ENCODE assay signal across 8 cellular contexts in genomic region chr2:105790467-105791118, GRCh38. TPM values are rescaled to one million over a fixed set of nuclear protein-coding genes. Genes with fewer than 3 reads are reported as not detected.
DNase-seq lines count a peak whose midpoint lies in the region; ATAC-seq lines count a peak whose summit lies in the region.

No MANE protein-coding gene starts in this region.

- no peaks in the 10 kb centered on the region for H3K36me3 Mint-ChIP-seq in T-helper 17 cell (ENCODE audit: low read depth)

- intact Hi-C loops in left colon (cut with DNase I, micrococcal nuclease), result no loop called here

- ATAC-seq in GM18517 (IDR thresholded peaks at IDR 0.05; ENCODE audit: unreplicated experiment), result peak; percentile 19
- ATAC-seq in HG02678 (IDR thresholded peaks at IDR 0.05; ENCODE audit: unreplicated experiment), result peak; percentile 10
- ATAC-seq in T-helper 17 cell, result peak; percentile 43
- ATAC-seq in left colon, result peak; percentile 95
- no peak for ATAC-seq in HG02623 (IDR thresholded peaks at IDR 0.05; ENCODE audit: unreplicated experiment)

- H3K4me3 Mint-ChIP-seq in T-helper 17 cell, result peak overlapping the region; percentile 82

- no peak for DNase-seq in T-helper 17 cell
- peak; percentile 76 to 85 for DNase-seq in left colon
- DNase-seq in stimulated activated CD4-positive, alpha-beta T cell treated with anti-CD3 and anti-CD28 coated beads, Interleukin-4, amount 100 ng/mL, for 4 hours, result no peak
- no peak for DNase-seq in middle frontal gyrus (ENCODE audit: extremely low spot score, low spot score)
- DNase-seq in NCI-H1092 (lab: John Stamatoyannopoulos, UW), result no peak

- H3K9me3 ChIP-seq in T-helper 17 cell (ENCODE audit: control insufficient read depth, low read length, poor library complexity, severe bottlenecking), result no peaks in the 10 kb centered on the region

- H3K27me3 Mint-ChIP-seq in T-helper 17 cell, result no peaks in the 10 kb centered on the region

- H3K27ac Mint-ChIP-seq in T-helper 17 cell, result peak overlapping the region; percentile 96

- H3K4me1 Mint-ChIP-seq in T-helper 17 cell, result peaks cover 67% of the 10 kb centered on the region

RNA-seq across cellular contexts. Expression of gene NCK2, which starts 45.9 kb away (rescaled TPM):
- total RNA-seq in T-helper 17 cell (100 to 1,000 TPM; 114 to 151 TPM), left colon (10 to 100 TPM; 51.8 to 76.6 TPM)

Comparison
In these comparisons a context has a peak if more than half of its experiments do, and no peak if none do; other contexts are left out.
1. DNase-seq: peak in left colon (2 of 2); none in T-helper 17 cell (0 of 3), stimulated activated CD4-positive, alpha-beta T cell treated with anti-CD3 and anti-CD28 coated beads, Interleukin-4, amount 100 ng/mL, for 4 hours (0 of 2), middle frontal gyrus (single experiment) and NCI-H1092 (single experiment).